ENCODE assay signal across 26 cellular contexts in genomic region chr1:90671736-90672135, GRCh38. TPM values are rescaled to one million over a fixed set of nuclear protein-coding genes. Genes with fewer than 3 reads are reported as not detected.
"Had no signal": no experiment of that assay in that cellular context is flagged by ENCODE, and none has a peak within 500 bp of the region (broad histone marks: within the 10 kb centered on the region; RNA-seq: fewer than 3 reads in every experiment).

No MANE protein-coding gene starts in this region.

- DNase-seq: activated B cell treated with CpG ODN at 0.5 μM for 24 hours; activated CD4-positive, alpha-beta T cell treated with anti-CD3 and anti-CD28 coated beads for 1 hour; activated CD4-positive, alpha-beta T cell treated with anti-CD3 and anti-CD28 coated beads, Interleukin-2, amount 10 ng/mL, durations not matched to agents 24 days and 14 days; activated CD4-positive, alpha-beta T cell treated with anti-CD3 and anti-CD28 coated beads, Interleukin-2, amount 50 U/mL, for 48 hours; activated CD8-positive, alpha-beta memory T cell treated with anti-CD3 and anti-CD28 coated beads, Interleukin-2, amount 10 ng/mL, durations not matched to agents 7 days and 5 days; activated effector memory CD4-positive, alpha-beta T cell treated with anti-CD3 and anti-CD28 coated beads, Interleukin-2, amount 50 U/mL, for 16 hours; activated naive CD4-positive, alpha-beta T cell treated with Interleukin-2 at 50 U/mL for 16 hours; activated naive CD8-positive, alpha-beta T cell treated with anti-CD3 and anti-CD28 coated beads, Interleukin-2, amount 50 U/mL, for 24 hours; activated T-cell treated with anti-CD3 and anti-CD28 coated beads, Interleukin-2, amount 50 U/mL, for 24 hours; amniotic stem cell; central memory CD4-positive, alpha-beta T cell; Kasumi-1; KBM-7; NCI-H1105 treated with DMSO at 0.1 percent for 48 hours; NCI-H1436 treated with DMSO at 0.1 percent for 48 hours; NCI-H1930; Peyer's patch; SHP77 treated with DMSO at 0.1 percent for 48 hours; T-helper 17 cell; T-helper 9 cell had no signal

RNA-seq across cellular contexts. Expression of gene BARHL2, which starts 45.4 kb away (rescaled TPM):
- total RNA-seq: activated B cell treated with CpG ODN at 0.5 μM for 24 hours; activated CD4-positive, alpha-beta T cell treated with anti-CD3 and anti-CD28 coated beads, Interleukin-2, amount 10 ng/mL, durations not matched to agents 24 days and 14 days; activated CD8-positive, alpha-beta memory T cell treated with anti-CD3 and anti-CD28 coated beads, Interleukin-2, amount 10 ng/mL, durations not matched to agents 7 days and 5 days; activated naive CD4-positive, alpha-beta T cell treated with anti-CD3 and anti-CD28 coated beads, Interleukin-2, amount 50 U/mL, for 72 hours; activated T-helper 1 cell treated with anti-CD3 and anti-CD28 coated beads, Interleukin-12 subunit alpha, Interleukin-12 subunit beta, Interleukin-2, Interleukin-4 antibody, amounts not matched to agents 30 ng/mL and 10 ng/mL and 1 ng/mL, durations not matched to agents 14 hours and 24 hours and 36 hours; ascending aorta; body of pancreas; bronchial epithelial cell; NCI-H460; Peyer's patch; T-helper 17 cell had no signal
